In the genomic region with DNA sequence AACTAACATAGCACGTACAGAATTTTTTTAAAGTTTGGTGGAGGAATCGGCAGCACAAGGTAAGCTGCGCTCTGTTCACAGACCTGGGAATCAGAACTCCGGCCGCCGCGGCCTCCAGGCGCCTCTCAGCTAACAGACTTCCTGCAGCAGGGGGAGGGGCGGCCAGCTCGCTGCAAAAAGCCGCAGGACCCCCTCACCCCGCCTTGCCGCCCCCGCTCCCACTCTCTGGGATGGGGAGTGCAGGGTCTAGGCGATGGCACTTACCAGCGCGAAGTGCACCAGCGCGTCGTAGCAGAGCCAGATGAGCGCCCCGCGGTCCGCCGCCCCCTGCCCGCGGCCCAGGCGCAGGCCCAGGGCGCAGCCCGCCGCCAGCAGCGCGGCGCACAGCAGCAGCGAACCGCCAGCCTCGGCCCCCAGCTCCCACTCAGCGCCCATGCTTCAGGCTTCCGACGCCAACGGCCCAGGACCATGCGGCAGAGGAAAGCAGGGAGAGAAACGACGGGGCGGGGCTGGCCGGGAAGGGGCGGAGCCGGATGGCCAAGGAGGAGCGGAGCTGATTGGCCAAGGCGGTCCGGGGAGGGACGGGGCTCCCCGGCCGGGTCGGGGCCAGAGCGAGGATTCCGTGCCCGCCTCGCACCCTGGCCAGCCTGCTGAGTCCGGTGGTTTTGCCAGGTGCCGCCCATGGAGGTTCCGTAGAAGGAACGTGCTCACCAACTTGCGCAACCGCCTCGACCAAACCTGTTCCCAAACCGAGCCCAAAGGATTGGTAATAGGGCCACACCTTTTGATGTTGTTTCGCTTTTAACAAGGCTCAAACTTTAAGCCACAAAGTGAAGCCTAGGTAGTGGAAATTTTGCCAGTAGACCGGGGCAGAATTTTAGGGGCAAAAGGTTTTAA, we compare ENCODE assay signal across 1 cellular context.
A peak's percentile ranks its signal among the peaks of the same experiment; 100 is the strongest.
TF ChIP-seq lines count a peak whose summit lies in the region.

A gene (minus strand): TSS at position 497 of the 897 bp plus-strand sequence. CDS start 62 bp downstream, at position 435.

TF ChIP-seq in WTC11, 78 proteins besides CTCF, POLR2A, EP300 and RAD21 (continued from another document):
- TF ChIP-seq CREM (CRISPR knock-in tag; IDR thresholded peaks at IDR 0.05) = peak; percentile 76; the same call in 1 of the 2 replicates
- TF ChIP-seq, protein P1, sequence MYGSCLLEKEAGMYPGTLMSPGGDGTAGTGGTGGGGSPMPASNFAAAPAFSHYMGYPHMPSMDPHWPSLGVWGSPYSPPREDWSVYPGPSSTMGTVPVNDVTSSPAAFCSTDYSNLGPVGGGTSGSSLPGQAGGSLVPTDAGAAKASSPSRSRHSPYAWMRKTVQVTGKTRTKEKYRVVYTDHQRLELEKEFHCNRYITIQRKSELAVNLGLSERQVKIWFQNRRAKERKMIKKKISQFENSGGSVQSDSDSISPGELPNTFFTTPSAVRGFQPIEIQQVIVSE (CRISPR knock-in tag; IDR thresholded peaks at IDR 0.05; ENCODE audit: borderline replicate concordance) = no peak
- TF ChIP-seq SOX15 (CRISPR knock-in tag; IDR thresholded peaks at IDR 0.05) = no peak
- TF ChIP-seq, protein P2, sequence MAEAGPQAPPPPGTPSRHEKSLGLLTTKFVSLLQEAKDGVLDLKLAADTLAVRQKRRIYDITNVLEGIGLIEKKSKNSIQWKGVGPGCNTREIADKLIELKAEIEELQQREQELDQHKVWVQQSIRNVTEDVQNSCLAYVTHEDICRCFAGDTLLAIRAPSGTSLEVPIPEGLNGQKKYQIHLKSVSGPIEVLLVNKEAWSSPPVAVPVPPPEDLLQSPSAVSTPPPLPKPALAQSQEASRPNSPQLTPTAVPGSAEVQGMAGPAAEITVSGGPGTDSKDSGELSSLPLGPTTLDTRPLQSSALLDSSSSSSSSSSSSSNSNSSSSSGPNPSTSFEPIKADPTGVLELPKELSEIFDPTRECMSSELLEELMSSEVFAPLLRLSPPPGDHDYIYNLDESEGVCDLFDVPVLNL (CRISPR knock-in tag; IDR thresholded peaks at IDR 0.05; ENCODE audit: borderline replicate concordance, low read depth) = peak; percentile 65; the same call in 1 of the 2 replicates
- 0 out of 2 replicates have a peak, but pooled peaks have one; percentile 49 for TF ChIP-seq ZNF416 (CRISPR knock-in tag; IDR thresholded peaks at IDR 0.05)
- no peak for TF ChIP-seq ELF4 (CRISPR knock-in tag; IDR thresholded peaks at IDR 0.05; ENCODE audit: low read depth)
- TF ChIP-seq ZNF232 (CRISPR knock-in tag; IDR thresholded peaks at IDR 0.05) = peak; percentile 95
- TF ChIP-seq FOXK1 (CRISPR knock-in tag; IDR thresholded peaks at IDR 0.05) = peak; percentile 93
- no peak for TF ChIP-seq CREB1 (CRISPR knock-in tag; IDR thresholded peaks at IDR 0.05)
- TF ChIP-seq, protein P3, sequence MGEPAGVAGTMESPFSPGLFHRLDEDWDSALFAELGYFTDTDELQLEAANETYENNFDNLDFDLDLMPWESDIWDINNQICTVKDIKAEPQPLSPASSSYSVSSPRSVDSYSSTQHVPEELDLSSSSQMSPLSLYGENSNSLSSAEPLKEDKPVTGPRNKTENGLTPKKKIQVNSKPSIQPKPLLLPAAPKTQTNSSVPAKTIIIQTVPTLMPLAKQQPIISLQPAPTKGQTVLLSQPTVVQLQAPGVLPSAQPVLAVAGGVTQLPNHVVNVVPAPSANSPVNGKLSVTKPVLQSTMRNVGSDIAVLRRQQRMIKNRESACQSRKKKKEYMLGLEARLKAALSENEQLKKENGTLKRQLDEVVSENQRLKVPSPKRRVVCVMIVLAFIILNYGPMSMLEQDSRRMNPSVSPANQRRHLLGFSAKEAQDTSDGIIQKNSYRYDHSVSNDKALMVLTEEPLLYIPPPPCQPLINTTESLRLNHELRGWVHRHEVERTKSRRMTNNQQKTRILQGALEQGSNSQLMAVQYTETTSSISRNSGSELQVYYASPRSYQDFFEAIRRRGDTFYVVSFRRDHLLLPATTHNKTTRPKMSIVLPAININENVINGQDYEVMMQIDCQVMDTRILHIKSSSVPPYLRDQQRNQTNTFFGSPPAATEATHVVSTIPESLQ (CRISPR knock-in tag; IDR thresholded peaks at IDR 0.05) = no peak
- TF ChIP-seq MXD4 (CRISPR knock-in tag; IDR thresholded peaks at IDR 0.05; ENCODE audit: borderline replicate concordance) = no peak
- peak; percentile 88 for TF ChIP-seq ZBTB21 (CRISPR knock-in tag; IDR thresholded peaks at IDR 0.05; ENCODE audit: borderline replicate concordance)
- 0 out of 2 replicates have a peak, but pooled peaks have one; percentile 67 for TF ChIP-seq ZNF138 (CRISPR knock-in tag; conservative IDR thresholded peaks at IDR 0.05)
